8 cellular contexts compared by ENCODE assay signal in genomic region chr17:28645576-28645939, GRCh38. TPM values are rescaled to one million over a fixed set of nuclear protein-coding genes. Genes with fewer than 3 reads are reported as not detected.
A peak's percentile ranks its signal among the peaks of the same experiment; 100 is the strongest.
DNase-seq lines count a peak whose midpoint lies in the region; ATAC-seq and TF ChIP-seq lines count a peak whose summit lies in the region.

No MANE protein-coding gene starts in this region.

- H3K4me3 ChIP-seq in DOHH2 (ENCODE audit: low read length): peak overlapping the region; percentile 97
- peak overlapping the region; percentile 85 to 86 for H3K4me3 ChIP-seq in esophagus (ENCODE audit: low read depth in 1 of 2, low read length in 2 of 2)
- peak overlapping the region; percentile 91 to 93 for H3K4me3 ChIP-seq in prostate gland

- no peaks in the 10 kb centered on the region for H3K27me3 ChIP-seq in DOHH2 (ENCODE audit: control insufficient read depth, low read length)
- no peaks in the 10 kb centered on the region for H3K27me3 ChIP-seq in esophagus (ENCODE audit: control insufficient read depth in 1 of 2, insufficient read depth in 2 of 2, low read length in 2 of 2)
- no peaks in the 10 kb centered on the region for H3K27me3 ChIP-seq in prostate gland (replicated peaks; ENCODE audit: insufficient read depth)

- peaks cover 36% of the 10 kb centered on the region for H3K4me1 ChIP-seq in DOHH2 (ENCODE audit: control insufficient read depth, low read length)
- H3K4me1 ChIP-seq in esophagus (ENCODE audit: control insufficient read depth in 2 of 2, insufficient read depth in 2 of 2, low read length in 1 of 2): no peaks in the 10 kb centered on the region
- H3K4me1 ChIP-seq in prostate gland (replicated peaks): no peaks in the 10 kb centered on the region

- ATAC-seq in left lobe of liver (no peak), GM18502 (IDR thresholded peaks at IDR 0.05; ENCODE audit: poor library complexity, unreplicated experiment) (no peak)

- H3K36me3 ChIP-seq in DOHH2 (ENCODE audit: control insufficient read depth, low read length) (peaks cover 55% of the 10 kb centered on the region), esophagus (ENCODE audit: control insufficient read depth in 2 of 2, insufficient read depth in 2 of 2, low read length in 1 of 2) (peaks cover 4 to 14% of the 10 kb centered on the region in 2 donors), prostate gland (peaks cover 0 to 3% of the 10 kb centered on the region in 2 donors)

- TF ChIP-seq CTCF in DOHH2 (IDR thresholded peaks at IDR 0.05; ENCODE audit: low read depth, low read length, poor library complexity, severe bottlenecking) (no peak), RWPE1 (conservative IDR thresholded peaks at IDR 0.05; ENCODE audit: low read depth) (no peak), prostate gland (IDR thresholded peaks at IDR 0.05) (no peak)

- H3K9me3 ChIP-seq in DOHH2 (ENCODE audit: control insufficient read depth, insufficient read depth, low read length) (no peaks in the 10 kb centered on the region), esophagus (ENCODE audit: control insufficient read depth in 2 of 2, insufficient read depth in 1 of 2, low read depth in 1 of 2, low read length in 1 of 2) (no peaks in the 10 kb centered on the region), prostate gland (no peaks in the 10 kb centered on the region)

- H3K4me2 ChIP-seq in DOHH2 (ENCODE audit: low read length): peak overlapping the region; percentile 84

- H3K79me2 ChIP-seq in DOHH2 (ENCODE audit: control insufficient read depth, low read length): peaks cover 52% of the 10 kb centered on the region

- peaks cover 20% of the 10 kb centered on the region for H3F3A ChIP-seq in DOHH2 (ENCODE audit: control insufficient read depth, insufficient read depth)

- intact Hi-C loops in prostate gland (cut with DNase I): loop anchor here (2.0 kb wide), 1 partner anchor 17 kb away; the partner anchor contains the start of gene SUPT6H

- no peak for DNase-seq in RWPE1 (ENCODE audit: low spot score)
- no peak for DNase-seq in prostate gland (ENCODE audit: low spot score)
- DNase-seq in NCI-H1092 (lab: John Stamatoyannopoulos, UW): no peak
- DNase-seq in SW480 (ENCODE audit: low spot score): no peak
- no peak for DNase-seq in left lobe of liver (ENCODE audit: low spot score)

- peak overlapping the region; percentile 73 for H3K27ac ChIP-seq in DOHH2 (ENCODE audit: low read depth, low read length)
- peak overlapping the region; percentile 75 for H3K27ac ChIP-seq in RWPE1
- H3K27ac ChIP-seq in esophagus (ENCODE audit: low read depth in 2 of 2, low read length in 1 of 2): peak overlapping the region; percentile 94 to 96
- peak overlapping the region; percentile 89 to 95 for H3K27ac ChIP-seq in prostate gland

- no peak for TF ChIP-seq POLR2A in prostate gland (IDR thresholded peaks at IDR 0.05)

- peaks cover 17% of the 10 kb centered on the region for H4K20me1 ChIP-seq in DOHH2 (ENCODE audit: control insufficient read depth, insufficient read depth, low read depth, low read length)

- WGBS in esophagus, 2 donors: 20 to 24% methylated on average over 8 of the region's 8 CpGs
- 29% methylated on average over 8 of the region's 8 CpGs for whole genome bisulfite sequencing in prostate gland

- POLR2A ChIA-PET in RWPE1 (lab: Yijun Ruan, JAX; ENCODE audit: low non-redundant PET): interaction anchor here (0.6 to 2.2 kb wide), 4 partner anchors 11 to 233 kb away, joined by 3 to 7 read pairs (median 4); partner anchors contain the start of gene RPL23A

- H3K9me2 ChIP-seq in DOHH2 (replicated peaks; ENCODE audit: control insufficient read depth, low read length): no peaks in the 10 kb centered on the region

- CTCF ChIA-PET in RWPE1 (lab: Yijun Ruan, JAX): interaction anchor here (0.6 to 1.1 kb wide), 3 partner anchors 12 to 320 kb away, joined by 3 to 7 read pairs (median 4); no protein-coding TSS in a partner anchor

RNA-seq across cellular contexts. Expression of gene BLTP2, which starts 0.6 kb away (rescaled TPM):
- 10 to 100 TPM; 19.2 to 23.5 TPM for polyA plus RNA-seq in esophagus
- total RNA-seq in prostate gland: 10 to 100 TPM; 42.2 to 94.2 TPM
- total RNA-seq in left lobe of liver: 56.9 TPM

RNA-seq across cellular contexts. Expression of gene SDF2, which starts 16.1 kb away (rescaled TPM):
- 10 to 100 TPM; 20.7 to 40.6 TPM for polyA plus RNA-seq in esophagus
- 10 to 100 TPM; 53.3 to 80.1 TPM for total RNA-seq in prostate gland
- 24.3 TPM for total RNA-seq in left lobe of liver

RNA-seq across cellular contexts. Expression of gene SUPT6H, which starts 16.4 kb away (rescaled TPM):
- 10 to 100 TPM; 21.4 to 29.2 TPM for polyA plus RNA-seq in esophagus
- 100 to 1,000 TPM in 1 of 2 donors, 10 to 100 TPM in 1; 52.7 to 138 TPM for total RNA-seq in prostate gland
- total RNA-seq in left lobe of liver: 33.7 TPM

RNA-seq across cellular contexts. Expression of gene RSKR, which starts 31.6 kb away (rescaled TPM):
- 1 to 10 TPM; 2.0 to 6.7 TPM for polyA plus RNA-seq in esophagus
- 10 to 100 TPM in 1 of 2 donors, 1 to 10 TPM in 1; 5.0 to 32.1 TPM for total RNA-seq in prostate gland
- 4.0 TPM for total RNA-seq in left lobe of liver

RNA-seq across cellular contexts. Expression of gene SPAG5, which starts 46.7 kb away (rescaled TPM):
- 10 to 100 TPM; 11.6 to 19.7 TPM for polyA plus RNA-seq in esophagus
- total RNA-seq in prostate gland (10 to 100 TPM in 1 of 2 donors, 1 to 10 TPM in 1; 4.6 to 17.3 TPM), left lobe of liver (8.8 TPM)
